ENCODE assay signal across 10 cellular contexts in genomic region chrX:19883878-19884277, GRCh38. TPM values are rescaled to one million over a fixed set of nuclear protein-coding genes. Genes with fewer than 3 reads are reported as not detected.
DNase-seq lines count a peak whose midpoint lies in the region; ATAC-seq and TF ChIP-seq lines count a peak whose summit lies in the region.
"Had no signal": no experiment of that assay in that cellular context is flagged by ENCODE, and none has a peak within 500 bp of the region (broad histone marks: within the 10 kb centered on the region; RNA-seq: fewer than 3 reads in every experiment).

No MANE protein-coding gene starts in this region.

- peak in 1 of 5 donors; percentile 57 for DNase-seq in CD4-positive, alpha-beta memory T cell
- peak in 1 of 2 donors; percentile 8 for DNase-seq in activated naive CD4-positive, alpha-beta T cell treated with anti-CD3 and anti-CD28 coated beads, Interleukin-2, amount 50 U/mL, for 72 hours (ENCODE audit: low spot score in 2 of 2)
- DNase-seq in suprapubic skin (ENCODE audit: low spot score in 2 of 2), result no peak
- no peak for DNase-seq in NCI-H187 treated with DMSO at 0.1 percent for 48 hours (lab: John Stamatoyannopoulos, UW)
- DNase-seq in NCI-H345 (lab: John Stamatoyannopoulos, UW), result no peak
- no peak for DNase-seq in DMS79 (lab: John Stamatoyannopoulos, UW)
- DNase-seq: aorta, ovary had no signal

- CTCF ChIA-PET in CD4-positive, alpha-beta memory T cell (lab: Charles Lee; ENCODE audit: partially characterized antibody), result interaction anchor here (1.2 to 1.3 kb wide), 2 partner anchors 70 to 133 kb away, joined by 4 read pairs; no protein-coding TSS in a partner anchor

- TF ChIP-seq CTCF in suprapubic skin (IDR thresholded peaks at IDR 0.05), result no peak

- peaks cover 36% of the 10 kb centered on the region for H3K4me1 ChIP-seq in CD4-positive, alpha-beta memory T cell (ENCODE audit: insufficient read depth, low read length)
- H3K4me1 ChIP-seq in suprapubic skin, result no peaks in the 10 kb centered on the region

- no peak overlapping the region for H3K4me3 ChIP-seq in CD4-positive, alpha-beta memory T cell (ENCODE audit: low read length in 2 of 2)
- no peak overlapping the region for H3K4me3 ChIP-seq in suprapubic skin
- H3K4me3 ChIP-seq: ovary had no signal

- intact Hi-C loops in CD4-positive, alpha-beta memory T cell (cut with micrococcal nuclease), result loop anchor here (2.0 kb wide), 1 partner anchor 43 kb away; no protein-coding TSS in a partner anchor

- no peaks in the 10 kb centered on the region for H3K9me3 ChIP-seq in CD4-positive, alpha-beta memory T cell (ENCODE audit: control insufficient read depth in 1 of 2, low read length in 2 of 2)
- no peaks in the 10 kb centered on the region for H3K9me3 ChIP-seq in suprapubic skin
- H3K9me3 ChIP-seq: ovary had no signal

- no peaks in the 10 kb centered on the region for H3K27me3 Mint-ChIP-seq in CD4-positive, alpha-beta memory T cell

- TF ChIP-seq POLR2A in suprapubic skin (IDR thresholded peaks at IDR 0.05), result no peak

- no peaks in the 10 kb centered on the region for H3K36me3 ChIP-seq in CD4-positive, alpha-beta memory T cell (ENCODE audit: insufficient read depth, low read length)
- no peaks in the 10 kb centered on the region for H3K36me3 ChIP-seq in suprapubic skin
- H3K36me3 ChIP-seq: ovary had no signal

- 81% methylated on average over 6 of the region's 6 CpGs for WGBS in suprapubic skin

- H3K27ac Mint-ChIP-seq in CD4-positive, alpha-beta memory T cell, result peak overlapping the region in 5 of 7 donors; percentile 1 to 97 (median 69)
- no peak overlapping the region for H3K27ac Mint-ChIP-seq in activated naive CD4-positive, alpha-beta T cell treated with anti-CD3 and anti-CD28 coated beads, Interleukin-2, amount 50 U/mL, for 72 hours

- no peak overlapping the region for H3K27ac ChIP-seq in CD4-positive, alpha-beta memory T cell (ENCODE audit: low read depth, low read length)
- no peak overlapping the region for H3K27ac ChIP-seq in suprapubic skin

- ATAC-seq in GM19025 (IDR thresholded peaks at IDR 0.05; ENCODE audit: low read depth, unreplicated experiment) (peak; percentile 53), HG03354 (IDR thresholded peaks at IDR 0.05; ENCODE audit: poor library complexity, severe bottlenecking, unreplicated experiment) (peak; percentile 50)
- ATAC-seq in activated naive CD4-positive, alpha-beta T cell treated with anti-CD3 and anti-CD28 coated beads, Interleukin-2, amount 50 U/mL, for 72 hours, result peak; percentile 27 to 48

- H3K4me3 Mint-ChIP-seq in CD4-positive, alpha-beta memory T cell, result peak overlapping the region in 5 of 8 donors; percentile 2 to 49 (median 28)

- H3K27me3 ChIP-seq in CD4-positive, alpha-beta memory T cell (ENCODE audit: insufficient read depth, low read length), result no peaks in the 10 kb centered on the region
- H3K27me3 ChIP-seq in suprapubic skin, result no peaks in the 10 kb centered on the region
- H3K27me3 ChIP-seq: ovary had no signal

- no peak for TF ChIP-seq EP300 in suprapubic skin (IDR thresholded peaks at IDR 0.05)

- H3K36me3 Mint-ChIP-seq in CD4-positive, alpha-beta memory T cell, result peaks cover 0 to 20% of the 10 kb centered on the region in 2 donors
- peaks cover 5 to 7% of the 10 kb centered on the region in 2 donors for H3K36me3 Mint-ChIP-seq in activated naive CD4-positive, alpha-beta T cell treated with anti-CD3 and anti-CD28 coated beads, Interleukin-2, amount 50 U/mL, for 72 hours

- H3K4me1 Mint-ChIP-seq in CD4-positive, alpha-beta memory T cell, result peaks cover 34 to 67% (median 42%) of the 10 kb centered on the region in 4 donors

- POLR2A ChIA-PET in CD4-positive, alpha-beta memory T cell (lab: Charles Lee; ENCODE audit: partially characterized antibody), result interaction anchor here (1.0 to 1.2 kb wide), 3 partner anchors 45 to 93 kb away, joined by 3 to 4 read pairs (median 4); no protein-coding TSS in a partner anchor

- peaks cover 0 to 10% (median 0%) of the 10 kb centered on the region in 8 donors for H3K9me3 Mint-ChIP-seq in CD4-positive, alpha-beta memory T cell
- no peaks in the 10 kb centered on the region for H3K9me3 Mint-ChIP-seq in activated naive CD4-positive, alpha-beta T cell treated with anti-CD3 and anti-CD28 coated beads, Interleukin-2, amount 50 U/mL, for 72 hours

RNA-seq across cellular contexts. Expression of gene SH3KBP1, which starts 3.5 kb away (rescaled TPM):
- 100 to 1,000 TPM; 121 to 144 TPM for total RNA-seq in CD4-positive, alpha-beta memory T cell
- polyA plus RNA-seq in CD4-positive, alpha-beta memory T cell, result 100 to 1,000 TPM; 117 to 191 TPM
- total RNA-seq in activated naive CD4-positive, alpha-beta T cell treated with anti-CD3 and anti-CD28 coated beads, Interleukin-2, amount 50 U/mL, for 72 hours, result 10 to 100 TPM; 76.0 to 97.3 TPM
- total RNA-seq in suprapubic skin, result 10 to 100 TPM in 3 of 4 donors, 1 to 10 TPM in 1; 6.8 to 18.5 (median 14.1) TPM

Comparison
In these comparisons a context has a peak if more than half of its experiments do, and no peak if none do; other contexts are left out.
1. H3K27ac Mint-ChIP-seq: peak in CD4-positive, alpha-beta memory T cell (5 of 7); none in activated naive CD4-positive, alpha-beta T cell treated with anti-CD3 and anti-CD28 coated beads, Interleukin-2, amount 50 U/mL, for 72 hours (0 of 2).
2. Peak in every context shown above with its lines, with median percentiles within 50 percentile points of each other: ATAC-seq.